ENCODE assay signal across 14 cellular contexts in the genomic region with DNA sequence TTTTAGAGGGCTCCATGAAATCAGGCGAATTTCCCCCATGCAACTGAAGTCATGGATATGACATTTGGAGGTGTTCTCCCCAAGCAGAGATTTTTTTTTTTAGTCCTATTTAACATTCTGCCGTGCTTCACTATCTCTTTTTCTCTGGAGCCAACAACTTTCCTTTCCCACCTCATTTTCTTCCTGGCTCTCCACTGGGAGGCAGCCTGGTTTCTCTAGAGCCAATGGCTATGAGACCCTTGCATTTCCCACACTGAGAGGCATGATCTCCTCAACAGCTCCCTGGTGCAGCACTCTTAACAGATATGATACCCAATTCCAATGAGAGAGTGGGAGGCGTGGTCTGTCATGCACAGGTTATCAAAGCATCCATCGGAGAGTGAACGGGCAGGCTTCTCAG.
"Had no signal": no experiment of that assay in that cellular context is flagged by ENCODE, and none has a peak within 500 bp of the region (broad histone marks: within the 10 kb centered on the region; RNA-seq: fewer than 3 reads in every experiment).

No MANE protein-coding gene starts in this region.

- H3K4me1 ChIP-seq: colonic mucosa, gastrocnemius medialis, lower lobe of right lung had no signal

- H3K27me3 ChIP-seq: colonic mucosa, gastrocnemius medialis had no signal

- ATAC-seq: activated T-helper 17 cell treated with anti-CD3 and anti-CD28 coated beads, Interleukin-2, amount 50 U/mL, for 72 hours; gastrocnemius medialis; lower lobe of right lung; stimulated activated naive CD8-positive, alpha-beta T cell treated with anti-CD3 and anti-CD28 coated beads, Interleukin-15, amount 100 ng/mL, for 72 hours had no signal

- H3K4me3 ChIP-seq: colonic mucosa, gastrocnemius medialis, lower lobe of right lung, thoracic aorta had no signal

- H3K27ac ChIP-seq: colonic mucosa, gastrocnemius medialis, lower lobe of right lung, thoracic aorta had no signal

- H3K9me3 ChIP-seq: colonic mucosa, gastrocnemius medialis, lower lobe of right lung, thoracic aorta had no signal

- H3K36me3 ChIP-seq: colonic mucosa, gastrocnemius medialis, lower lobe of right lung, thoracic aorta had no signal

- DNase-seq: activated B cell treated with CpG ODN at 0.5 μM for 24 hours; activated CD4-positive, alpha-beta T cell treated with anti-CD3 and anti-CD28 coated beads, Interleukin-2, amount 10 ng/mL, durations not matched to agents 24 days and 14 days; activated naive CD4-positive, alpha-beta T cell treated with anti-CD3 and anti-CD28 coated beads, Interleukin-2, amount 10 ng/mL, durations not matched to agents 7 days and 5 days; colonic mucosa; effector CD4-positive, alpha-beta T cell; gastrocnemius medialis; lower lobe of right lung; naive B cell; retina; stimulated activated CD4-positive, alpha-beta T cell treated with anti-CD3 and anti-CD28 coated beads, Interleukin-15, amount 100 ng/mL, for 24 hours; stimulated activated CD4-positive, alpha-beta T cell treated with anti-CD3 and anti-CD28 coated beads, Interleukin-4, amount 100 ng/mL, for 24 hours; stimulated activated naive CD8-positive, alpha-beta T cell treated with anti-CD3 and anti-CD28 coated beads, Interleukin-15, amount 100 ng/mL, for 72 hours had no signal
